Comparison of ENCODE assay signal across 8 cellular contexts in the genomic region with DNA sequence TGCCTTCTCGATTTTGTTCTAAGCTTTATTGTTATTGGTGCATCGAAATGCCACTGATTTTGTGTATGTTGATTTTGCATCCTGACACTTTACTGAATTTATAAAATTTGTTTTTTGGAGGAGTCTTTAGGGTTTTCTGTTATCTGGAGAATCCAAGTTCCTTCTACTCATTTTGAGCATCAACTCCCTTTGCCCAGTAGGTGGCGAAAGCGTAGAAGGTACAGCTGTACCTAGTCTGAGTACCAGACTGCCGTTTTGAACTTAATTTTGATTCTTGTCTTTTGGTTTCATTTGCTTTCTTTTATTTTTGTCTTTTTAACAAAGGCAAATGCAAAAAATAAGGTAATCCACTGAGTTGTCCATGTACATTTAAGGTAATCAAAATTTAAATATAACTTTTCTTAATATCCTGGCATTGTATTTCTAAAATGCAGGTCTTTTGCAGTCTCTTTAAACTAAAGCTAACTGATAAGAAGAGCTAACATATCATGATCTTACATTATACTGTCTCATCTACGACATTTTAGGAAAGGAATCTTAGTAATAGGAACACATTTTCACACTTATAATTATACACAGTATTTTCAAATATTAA.
DNase-seq lines count a peak whose midpoint lies in the region; ATAC-seq lines count a peak whose summit lies in the region.

No MANE protein-coding gene starts in this region.

- intact Hi-C loops in activated CD4-positive, alpha-beta T cell treated with anti-CD3 and anti-CD28 coated beads, Interleukin-2, amount 10 ng/mL, durations not matched to agents 24 days and 14 days (cut with micrococcal nuclease) = loop anchor here (1.0 kb wide), 1 partner anchor 469 kb away; no protein-coding TSS in a partner anchor

- H3K4me3 ChIP-seq in mesendoderm (ENCODE audit: low read length) = no peak overlapping the region

- H2BK15ac ChIP-seq in mesendoderm (replicated peaks; ENCODE audit: low read depth) = no peak overlapping the region

- H3K4ac ChIP-seq in mesendoderm (ENCODE audit: low read depth, low read length) = no peak overlapping the region

- no peak overlapping the region for H4K8ac ChIP-seq in mesendoderm (ENCODE audit: low read depth, low read length)

- H3K4me1 ChIP-seq in mesendoderm (ENCODE audit: control insufficient read depth, low read depth, low read length) = peaks cover 3% of the 10 kb centered on the region

- peak; percentile 77 for DNase-seq in activated CD4-positive, alpha-beta T cell treated with anti-CD3 and anti-CD28 coated beads, Interleukin-2, amount 10 ng/mL, durations not matched to agents 24 days and 14 days
- DNase-seq in activated CD4-positive, alpha-beta T cell treated with anti-CD3 and anti-CD28 coated beads for 4 hours = no peak
- peak; percentile 40 for DNase-seq in KG1 (lab: John Stamatoyannopoulos, UW)
- peak; percentile 45 to 72 for DNase-seq in SHP77 (lab: John Stamatoyannopoulos, UW)
- DNase-seq in dermis microvascular lymphatic vessel endothelial cell (ENCODE audit: low read depth in 2 of 2) = peak; percentile 32 to 63
- DNase-seq in mesendoderm = peak; percentile 68
- DNase-seq in T1000 (lab: John Stamatoyannopoulos, UW) = no peak

- H3K4me2 ChIP-seq in mesendoderm (ENCODE audit: low read length) = no peak overlapping the region

- H2BK120ac ChIP-seq in mesendoderm (ENCODE audit: low read depth, low read length) = no peak overlapping the region

- no peak overlapping the region for H3K27ac Mint-ChIP-seq in activated CD4-positive, alpha-beta T cell treated with anti-CD3 and anti-CD28 coated beads, Interleukin-2, amount 10 ng/mL, durations not matched to agents 24 days and 14 days

- H3K27ac ChIP-seq in mesendoderm (ENCODE audit: low read depth, low read length) = no peak overlapping the region

- H3K23ac ChIP-seq in mesendoderm (ENCODE audit: low read length) = no peak overlapping the region

- H3K4me3 Mint-ChIP-seq in activated CD4-positive, alpha-beta T cell treated with anti-CD3 and anti-CD28 coated beads, Interleukin-2, amount 10 ng/mL, durations not matched to agents 24 days and 14 days = no peak overlapping the region

- no peaks in the 10 kb centered on the region for H3K36me3 Mint-ChIP-seq in activated CD4-positive, alpha-beta T cell treated with anti-CD3 and anti-CD28 coated beads, Interleukin-2, amount 10 ng/mL, durations not matched to agents 24 days and 14 days (ENCODE audit: low read depth)

- no peak overlapping the region for H3K9ac ChIP-seq in mesendoderm (ENCODE audit: low read length)

- H3K4me1 Mint-ChIP-seq in activated CD4-positive, alpha-beta T cell treated with anti-CD3 and anti-CD28 coated beads, Interleukin-2, amount 10 ng/mL, durations not matched to agents 24 days and 14 days = no peaks in the 10 kb centered on the region

- no peaks in the 10 kb centered on the region for H3K36me3 ChIP-seq in mesendoderm (ENCODE audit: control insufficient read depth, insufficient read depth, low read length)

- H3K9me3 Mint-ChIP-seq in activated CD4-positive, alpha-beta T cell treated with anti-CD3 and anti-CD28 coated beads, Interleukin-2, amount 10 ng/mL, durations not matched to agents 24 days and 14 days = no peaks in the 10 kb centered on the region

- no peak overlapping the region for H2AK5ac ChIP-seq in mesendoderm (ENCODE audit: low read length)

- no peak overlapping the region for H4K5ac ChIP-seq in mesendoderm (ENCODE audit: low read length)

- H3K18ac ChIP-seq in mesendoderm (ENCODE audit: low read length) = no peak overlapping the region

- H3K27me3 ChIP-seq in mesendoderm (ENCODE audit: insufficient read depth, low read length, poor library complexity) = no peaks in the 10 kb centered on the region

- H3K79me2 ChIP-seq in mesendoderm (ENCODE audit: control insufficient read depth, insufficient read depth, low read length) = no peaks in the 10 kb centered on the region

- WGBS in mesendoderm (ENCODE audit: extremely low coverage, insufficient coverage, low lambda C conversion rate) = no CpG with 5 or more reads among the region's 6 CpGs

- H3K56ac ChIP-seq in mesendoderm (ENCODE audit: low read length) = no peak overlapping the region

- H2BK5ac ChIP-seq in mesendoderm (ENCODE audit: low read length) = no peak overlapping the region

- H3K79me1 ChIP-seq in mesendoderm (ENCODE audit: low read length) = no peaks in the 10 kb centered on the region

- peaks cover 6% of the 10 kb centered on the region for H3K27me3 Mint-ChIP-seq in activated CD4-positive, alpha-beta T cell treated with anti-CD3 and anti-CD28 coated beads, Interleukin-2, amount 10 ng/mL, durations not matched to agents 24 days and 14 days

- peak; percentile 57 for ATAC-seq in GM21447 (IDR thresholded peaks at IDR 0.05; ENCODE audit: unreplicated experiment)

Comparison
In these comparisons a context has a peak if more than half of its experiments do, and no peak if none do; other contexts are left out.
1. DNase-seq: peak in activated CD4-positive, alpha-beta T cell treated with anti-CD3 and anti-CD28 coated beads, Interleukin-2, amount 10 ng/mL, durations not matched to agents 24 days and 14 days (single experiment), KG1 (single experiment), SHP77 (2 of 2), dermis microvascular lymphatic vessel endothelial cell (2 of 2) and mesendoderm (single experiment); none in activated CD4-positive, alpha-beta T cell treated with anti-CD3 and anti-CD28 coated beads for 4 hours (0 of 2) and T1000 (single experiment).